ENCODE assay signal across 9 cellular contexts in the genomic region with DNA sequence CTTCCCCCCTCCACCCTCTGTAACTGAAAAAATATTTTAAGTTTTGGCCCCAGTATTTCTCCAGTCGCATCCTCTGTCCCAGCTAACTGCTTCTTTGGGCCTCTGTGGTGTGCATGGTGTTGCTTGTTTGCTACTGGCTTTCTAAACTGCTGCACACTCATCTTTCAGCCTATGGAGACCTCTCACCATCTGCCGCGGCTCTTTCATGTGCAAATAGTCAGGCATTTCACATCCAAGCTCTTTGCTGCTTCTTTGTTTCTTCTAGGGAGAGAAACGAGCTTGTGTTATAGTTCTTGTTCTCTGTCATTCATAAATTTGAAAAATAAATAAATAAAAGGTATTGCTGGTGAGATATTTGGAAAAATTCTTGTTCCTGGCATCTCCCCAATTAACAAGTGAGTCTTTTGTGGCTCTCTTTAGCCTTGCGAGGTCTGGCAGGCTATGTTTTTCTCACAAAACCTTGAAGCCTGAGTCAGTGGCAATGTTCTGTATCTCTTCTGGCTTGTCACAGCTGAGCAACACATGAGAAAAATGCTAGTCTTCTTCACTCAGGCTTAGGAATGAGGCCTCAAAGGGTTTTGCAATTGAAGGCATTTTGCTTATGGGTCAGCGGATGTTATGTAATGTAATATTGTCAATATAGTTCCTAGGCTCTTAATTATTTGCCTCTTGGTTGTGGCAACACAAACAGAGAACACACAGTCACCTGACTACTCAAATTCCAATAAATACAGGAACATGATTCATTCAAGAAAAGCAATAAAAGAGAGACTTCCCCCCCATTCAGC.
DNase-seq lines count a peak whose midpoint lies in the region; ATAC-seq and FAIRE-seq lines count a peak whose summit lies in the region.
"Had no signal": no experiment of that assay in that cellular context is flagged by ENCODE, and none has a peak within 500 bp of the region (broad histone marks: within the 10 kb centered on the region; RNA-seq: fewer than 3 reads in every experiment).

No MANE protein-coding gene starts in this region.

- peak overlapping the region; percentile 43 for H3K27ac ChIP-seq in neuronal stem cell (replicated peaks; ENCODE audit: low read length)
- H3K27ac ChIP-seq in small intestine (ENCODE audit: low read depth in 1 of 2, low read length in 1 of 2): no peak overlapping the region
- H3K27ac ChIP-seq: SK-N-MC had no signal

- H2AK5ac ChIP-seq in neuronal stem cell (ENCODE audit: low read depth, low read length): no peak overlapping the region

- no CpG with 5 or more reads among the region's 6 CpGs for WGBS in neuronal stem cell (ENCODE audit: extremely low coverage in 2 of 2, insufficient read length in 2 of 2, insufficient replicate concordance in 1 of 2), 2 donors
- 67 to 76% (median 70%) methylated on average over 6 of the region's 6 CpGs for WGBS in small intestine, 3 donors

- H4K8ac ChIP-seq in neuronal stem cell (ENCODE audit: low read depth, low read length): no peak overlapping the region

- H3K9ac ChIP-seq in neuronal stem cell (ENCODE audit: low read depth, low read length, poor library complexity): no peak overlapping the region

- DNase-seq in GM03348 (ENCODE audit: low spot score): peak; percentile 67
- peak; percentile 72 for DNase-seq in NOMO-1 treated with DMSO at 0.1 percent for 48 hours (lab: John Stamatoyannopoulos, UW; ENCODE audit: unreplicated experiment)
- DNase-seq in fibroblast of peridontal ligament (ENCODE audit: extremely low read depth): peak; percentile 95
- DNase-seq in neuronal stem cell (ENCODE audit: low spot score): no peak
- DNase-seq in mesenteric fat pad (ENCODE audit: low spot score): no peak
- DNase-seq in NCI-H1930 (lab: John Stamatoyannopoulos, UW): no peak
- no peak for DNase-seq in small intestine

- H2BK12ac ChIP-seq in neuronal stem cell (ENCODE audit: low read length): no peak overlapping the region

- H3K14ac ChIP-seq in neuronal stem cell (ENCODE audit: low read length): no peak overlapping the region

- H3K4ac ChIP-seq in neuronal stem cell (ENCODE audit: low read length): no peak overlapping the region

- no peak overlapping the region for H3K18ac ChIP-seq in neuronal stem cell (ENCODE audit: low read length)

- H2BK15ac ChIP-seq in neuronal stem cell (ENCODE audit: low read length): no peak overlapping the region

- no peak for FAIRE-seq in small intestine (lab: Jason Lieb, UNC)

- H3K27me3 ChIP-seq in neuronal stem cell (ENCODE audit: control insufficient read depth in 3 of 3, insufficient read depth in 3 of 3, low read depth in 1 of 3, low read length in 3 of 3) (no peaks in the 10 kb centered on the region), small intestine (ENCODE audit: control insufficient read depth in 2 of 2, insufficient read depth in 2 of 2, low read length in 2 of 2) (no peaks in the 10 kb centered on the region)

- H2AFZ ChIP-seq in neuronal stem cell (ENCODE audit: low read length): peak overlapping the region; percentile 74

- H2BK5ac ChIP-seq in neuronal stem cell (ENCODE audit: low read length): no peak overlapping the region

- no peak overlapping the region for H4K91ac ChIP-seq in neuronal stem cell (ENCODE audit: low read depth, low read length, poor library complexity)

- H3K4me3 ChIP-seq in neuronal stem cell (ENCODE audit: low read length in 2 of 2) (peak overlapping the region in 1 of 2 donors; percentile 4), small intestine (ENCODE audit: low read depth in 1 of 2, low read length in 2 of 2) (no peak overlapping the region)
- H3K4me3 ChIP-seq: SK-N-MC had no signal

- H3K23ac ChIP-seq in neuronal stem cell (ENCODE audit: low read depth, low read length, poor library complexity): no peak overlapping the region

- H3K36me3 ChIP-seq in neuronal stem cell (replicated peaks in 1 of 2; ENCODE audit: control insufficient read depth in 2 of 2, insufficient read depth in 2 of 2, low read length in 2 of 2): no peaks in the 10 kb centered on the region
- H3K36me3 ChIP-seq in small intestine (ENCODE audit: control insufficient read depth in 2 of 2, insufficient read depth in 2 of 2, low read length in 2 of 2): no peaks in the 10 kb centered on the region

- H3K4me1 ChIP-seq in neuronal stem cell (ENCODE audit: control insufficient read depth in 2 of 2, insufficient read depth in 1 of 2, low read depth in 1 of 2, low read length in 2 of 2) (peaks cover 7 to 18% of the 10 kb centered on the region in 2 donors), small intestine (ENCODE audit: control insufficient read depth in 2 of 2, insufficient read depth in 1 of 2, low read depth in 1 of 2, low read length in 1 of 2) (no peaks in the 10 kb centered on the region)

- no peak for ATAC-seq in HG03354 (IDR thresholded peaks at IDR 0.05; ENCODE audit: poor library complexity, severe bottlenecking, unreplicated experiment)

- no peaks in the 10 kb centered on the region for H3K79me1 ChIP-seq in neuronal stem cell (ENCODE audit: low read depth, low read length)

- no peak overlapping the region for H3K4me2 ChIP-seq in neuronal stem cell (ENCODE audit: insufficient read depth, low read length, poor library complexity, severe bottlenecking)

- no peak overlapping the region for H2BK120ac ChIP-seq in neuronal stem cell (ENCODE audit: low read depth, low read length)

- H3K9me3 ChIP-seq in neuronal stem cell (replicated peaks in 1 of 2; ENCODE audit: control insufficient read depth in 2 of 2, insufficient read depth in 1 of 2, low read depth in 1 of 2, low read length in 2 of 2): peaks cover 4 to 19% of the 10 kb centered on the region in 2 donors
- no peaks in the 10 kb centered on the region for H3K9me3 ChIP-seq in small intestine (ENCODE audit: control insufficient read depth, low read depth)

Comparison
In these comparisons a context has a peak if more than half of its experiments do, and no peak if none do; other contexts are left out.
1. DNase-seq: peak in GM03348 (single experiment), NOMO-1 treated with DMSO at 0.1 percent for 48 hours (single experiment) and fibroblast of peridontal ligament (single experiment); none in neuronal stem cell (single experiment), mesenteric fat pad (single experiment), NCI-H1930 (0 of 2) and small intestine (single experiment).